ENCODE assay signal across 17 cellular contexts in genomic region chr3:124810970-124811369, GRCh38.
A peak's percentile ranks its signal among the peaks of the same experiment; 100 is the strongest.
DNase-seq lines count a peak whose midpoint lies in the region; ATAC-seq, FAIRE-seq and TF ChIP-seq lines count a peak whose summit lies in the region.
"Had no signal": no experiment of that assay in that cellular context is flagged by ENCODE, and none has a peak within 500 bp of the region (broad histone marks: within the 10 kb centered on the region; RNA-seq: fewer than 3 reads in every experiment).

No MANE protein-coding gene starts in this region.

- CTCF ChIA-PET in HepG2 (lab: Yijun Ruan, JAX; ENCODE audit: low intra/inter-chr PET ratio, low total read pairs) = no interaction called here
- CTCF ChIA-PET in activated naive CD4-positive, alpha-beta T cell treated with anti-CD3 and anti-CD28 coated beads, Interleukin-2, amount 10 ng/mL, durations not matched to agents 7 days and 5 days (lab: Charles Lee) = interaction anchor here (0.6 to 2.2 kb wide), 3 partner anchors 50 to 401 kb away, joined by 3 to 5 read pairs (median 4); no protein-coding TSS in a partner anchor

- no peak for TF ChIP-seq EP300 in esophagus muscularis mucosa (IDR thresholded peaks at IDR 0.05)
- TF ChIP-seq EP300 in HepG2 (IDR thresholded peaks at IDR 0.05; ENCODE audit: low read depth in 2 of 2, low read length in 2 of 2) = no peak
- TF ChIP-seq EP300 in HepG2 (CRISPR knock-in tag; IDR thresholded peaks at IDR 0.05; ENCODE audit: borderline replicate concordance) = no peak
- no peak for TF ChIP-seq EP300 in stomach (IDR thresholded peaks at IDR 0.05)

- H3K27me3 ChIP-seq in esophagus muscularis mucosa (no peaks in the 10 kb centered on the region), HepG2 (ENCODE audit: control insufficient read depth in 1 of 2, insufficient read depth in 2 of 2, low read length in 2 of 2) (no peaks in the 10 kb centered on the region), stomach (no peaks in the 10 kb centered on the region)
- H3K27me3 ChIP-seq: BLaER1 had no signal

- no peaks in the 10 kb centered on the region for H3K36me3 Mint-ChIP-seq in activated naive CD4-positive, alpha-beta T cell treated with anti-CD3 and anti-CD28 coated beads, Interleukin-2, amount 10 ng/mL, durations not matched to agents 7 days and 5 days
- peaks cover 11% of the 10 kb centered on the region for H3K36me3 Mint-ChIP-seq in mesothelial cell of epicardium

- no peak for FAIRE-seq in HepG2 (lab: Jason Lieb, UNC)
- FAIRE-seq: TTC549 had no signal

- in situ Hi-C loops in HepG2 (cut with HindIII; ENCODE audit: extremely low pct_ligation_motif_present, low pct_unique_long_range_greater_than_20kb) = no loop called here

- intact Hi-C loops in esophagus muscularis mucosa (cut with DNase I) = no loop called here
- intact Hi-C loops in HepG2 (cut with micrococcal nuclease; ENCODE audit: unreplicated experiment) = loop anchor here (2.0 kb wide), 1 partner anchor 24 kb away; no protein-coding TSS in a partner anchor
- intact Hi-C loops in stomach (cut with DNase I; ENCODE audit: low total_unique reads) = no loop called here

- no peak overlapping the region for H3K9ac ChIP-seq in HepG2 (ENCODE audit: insufficient read depth, low read depth, low read length)
- H3K9ac ChIP-seq: BLaER1 had no signal

- POLR2A ChIA-PET in HepG2 (lab: Yijun Ruan, JAX) = interaction anchor here (2.4 kb wide), 1 partner anchor 23 kb away, joined by 9 read pairs; no protein-coding TSS in a partner anchor

- no peak overlapping the region for H2AFZ ChIP-seq in HepG2 (ENCODE audit: low read length)

- no peak overlapping the region for H3K4me3 Mint-ChIP-seq in activated naive CD4-positive, alpha-beta T cell treated with anti-CD3 and anti-CD28 coated beads, Interleukin-2, amount 10 ng/mL, durations not matched to agents 7 days and 5 days
- H3K4me3 Mint-ChIP-seq in mesothelial cell of epicardium = no peak overlapping the region
- H3K4me3 Mint-ChIP-seq: activated T-cell treated with anti-CD3 and anti-CD28 coated beads, Interleukin-2, amount 50 U/mL, for 4 hours; naive thymus-derived CD8-positive, alpha-beta T cell had no signal

- H3K27ac ChIP-seq in esophagus muscularis mucosa (replicated peaks in 1 of 4) (peak overlapping the region in 3 of 4 donors; percentile 75 to 82 (median 76)), HepG2 (ENCODE audit: extremely low read length, insufficient read depth, low read length) (peak overlapping the region; percentile 72), stomach (peak overlapping the region in 3 of 5 donors; percentile 84 to 88 (median 84))
- H3K27ac ChIP-seq: BLaER1, epithelial cell of prostate had no signal

- no peak overlapping the region for H3K4me3 ChIP-seq in esophagus muscularis mucosa
- no peak overlapping the region for H3K4me3 ChIP-seq in HepG2 (replicated peaks in 1 of 3; ENCODE audit: insufficient read depth in 1 of 3, low read depth in 2 of 3, low read length in 3 of 3)
- no peak overlapping the region for H3K4me3 ChIP-seq in stomach
- H3K4me3 ChIP-seq: BLaER1 had no signal

- 71% methylated on average over 4 of the region's 4 CpGs for WGBS in esophagus muscularis mucosa
- WGBS in HepG2 (ENCODE audit: low lambda C conversion rate) = 91% methylated on average over 4 of the region's 4 CpGs
- WGBS in stomach, 5 donors = 57 to 73% (median 66%) methylated on average over 4 of the region's 4 CpGs

- H3K79me2 ChIP-seq in HepG2 (ENCODE audit: insufficient read depth, low read length) = no peaks in the 10 kb centered on the region

- TF ChIP-seq CTCF in esophagus muscularis mucosa (IDR thresholded peaks at IDR 0.05) = no peak
- no peak for TF ChIP-seq CTCF in HepG2 (CRISPR knock-in tag; IDR thresholded peaks at IDR 0.05)
- TF ChIP-seq CTCF in stomach (IDR thresholded peaks at IDR 0.05) = no peak
- no peak for TF ChIP-seq CTCF in mesothelial cell of epicardium (IDR thresholded peaks at IDR 0.05; ENCODE audit: unreplicated experiment)

- DNase-seq in NCI-H446 treated with DMSO at 0.1 percent for 48 hours (lab: John Stamatoyannopoulos, UW) = peak; percentile 39
- no peak for DNase-seq in esophagus muscularis mucosa (ENCODE audit: extremely low spot score)
- no peak for DNase-seq in HepG2 (ENCODE audit: low spot score)
- DNase-seq in stomach = no peak
- DNase-seq in activated naive CD4-positive, alpha-beta T cell treated with anti-CD3 and anti-CD28 coated beads, Interleukin-2, amount 10 ng/mL, durations not matched to agents 7 days and 5 days = no peak
- DNase-seq in mesothelial cell of epicardium (ENCODE audit: low spot score in 2 of 2, unreplicated experiment in 2 of 2) = no peak
- DNase-seq in activated gamma-delta T cell treated with Interleukin-2 at 50 U/mL for 16 hours = no peak
- DNase-seq in DMS53 (lab: John Stamatoyannopoulos, UW) = no peak
- DNase-seq: activated CD4-positive, alpha-beta T cell treated with anti-CD3 and anti-CD28 coated beads, Interleukin-2, amount 50 U/mL, for 1 hour; activated T-cell treated with anti-CD3 and anti-CD28 coated beads, Interleukin-2, amount 50 U/mL, for 4 hours; DMS153; kidney glomerular epithelial cell; naive thymus-derived CD8-positive, alpha-beta T cell; stimulated activated CD4-positive, alpha-beta T cell treated with anti-CD3 and anti-CD28 coated beads, Interleukin-1b, Interleukin-23, amount 100 ng/mL, for 48 hours had no signal

- H3K27ac Mint-ChIP-seq in activated naive CD4-positive, alpha-beta T cell treated with anti-CD3 and anti-CD28 coated beads, Interleukin-2, amount 10 ng/mL, durations not matched to agents 7 days and 5 days = no peak overlapping the region
- no peak overlapping the region for H3K27ac Mint-ChIP-seq in mesothelial cell of epicardium
- H3K27ac Mint-ChIP-seq: naive thymus-derived CD8-positive, alpha-beta T cell had no signal

- H4K20me1 ChIP-seq in HepG2 (ENCODE audit: insufficient read depth, low read length) = no peaks in the 10 kb centered on the region
- H4K20me1 ChIP-seq: BLaER1 had no signal

- no peak overlapping the region for H3K4me2 ChIP-seq in HepG2 (ENCODE audit: low read depth, low read length)
- H3K4me2 ChIP-seq: BLaER1 had no signal

- BruUV-seq in HepG2 (replicated peaks; lab: Mats Ljungman, UMichigan) = no TSS peak

- TF ChIP-seq POLR2A in esophagus muscularis mucosa (IDR thresholded peaks at IDR 0.05; ENCODE audit: low read depth) (no peak), HepG2 (IDR thresholded peaks at IDR 0.05; ENCODE audit: insufficient read depth in 1 of 2, low read depth in 2 of 2, low read length in 2 of 2) (no peak), stomach (IDR thresholded peaks at IDR 0.05) (no peak)

- TF ChIP-seq RAD21 in HepG2 (CRISPR knock-in tag; IDR thresholded peaks at IDR 0.05) = no peak

- no peaks in the 10 kb centered on the region for H3K4me1 Mint-ChIP-seq in activated naive CD4-positive, alpha-beta T cell treated with anti-CD3 and anti-CD28 coated beads, Interleukin-2, amount 10 ng/mL, durations not matched to agents 7 days and 5 days
- peaks cover 24% of the 10 kb centered on the region for H3K4me1 Mint-ChIP-seq in mesothelial cell of epicardium
- H3K4me1 Mint-ChIP-seq: naive thymus-derived CD8-positive, alpha-beta T cell had no signal

- no peak for ATAC-seq in HepG2
- ATAC-seq: activated T-cell treated with anti-CD3 and anti-CD28 coated beads, Interleukin-2, amount 50 U/mL, for 4 hours; naive thymus-derived CD8-positive, alpha-beta T cell had no signal

- no peaks in the 10 kb centered on the region for H3K9me3 ChIP-seq in esophagus muscularis mucosa
- no peaks in the 10 kb centered on the region for H3K9me3 ChIP-seq in HepG2 (ENCODE audit: low read length)
- no peaks in the 10 kb centered on the region for H3K9me3 ChIP-seq in stomach
- H3K9me3 ChIP-seq: BLaER1 had no signal

- H3K4me1 ChIP-seq in esophagus muscularis mucosa (peaks cover 31 to 41% (median 34%) of the 10 kb centered on the region in 4 donors), HepG2 (ENCODE audit: insufficient read depth, low read length) (peaks cover 55% of the 10 kb centered on the region), stomach (peaks cover 30 to 49% (median 43%) of the 10 kb centered on the region in 4 donors)

- peaks cover 33% of the 10 kb centered on the region for H3K27me3 Mint-ChIP-seq in activated naive CD4-positive, alpha-beta T cell treated with anti-CD3 and anti-CD28 coated beads, Interleukin-2, amount 10 ng/mL, durations not matched to agents 7 days and 5 days
- no peaks in the 10 kb centered on the region for H3K27me3 Mint-ChIP-seq in mesothelial cell of epicardium (ENCODE audit: low read depth)

- H3K9me3 Mint-ChIP-seq in activated naive CD4-positive, alpha-beta T cell treated with anti-CD3 and anti-CD28 coated beads, Interleukin-2, amount 10 ng/mL, durations not matched to agents 7 days and 5 days = no peaks in the 10 kb centered on the region
- no peaks in the 10 kb centered on the region for H3K9me3 Mint-ChIP-seq in mesothelial cell of epicardium
- H3K9me3 Mint-ChIP-seq: activated T-cell treated with anti-CD3 and anti-CD28 coated beads, Interleukin-2, amount 50 U/mL, for 4 hours; naive thymus-derived CD8-positive, alpha-beta T cell had no signal

- peaks cover 0 to 27% (median 19%) of the 10 kb centered on the region in 4 donors for H3K36me3 ChIP-seq in esophagus muscularis mucosa
- H3K36me3 ChIP-seq in HepG2 (replicated peaks in 1 of 2; ENCODE audit: control insufficient read depth in 1 of 2, insufficient read depth in 2 of 2, low read length in 2 of 2) = peaks cover 16 to 40% of the 10 kb centered on the region in 2 experiments
- peaks cover 0 to 21% (median 3%) of the 10 kb centered on the region in 4 donors for H3K36me3 ChIP-seq in stomach
- H3K36me3 ChIP-seq: BLaER1 had no signal

TF ChIP-seq in HepG2, 621 proteins besides CTCF, POLR2A, EP300 and RAD21:
- TF ChIP-seq DR1 (CRISPR knock-in tag; IDR thresholded peaks at IDR 0.05) (no peak), ZBTB33 (CRISPR knock-in tag; IDR thresholded peaks at IDR 0.05) (peak; percentile 92)
